Comparison of ENCODE assay signal across 8 cellular contexts in genomic region chr19:10604460-10604980, GRCh38. TPM values are rescaled to one million over a fixed set of nuclear protein-coding genes. Genes with fewer than 3 reads are reported as not detected.
DNase-seq lines count a peak whose midpoint lies in the region; ATAC-seq, FAIRE-seq and TF ChIP-seq lines count a peak whose summit lies in the region.

No MANE protein-coding gene starts in this region.

- H3K4me1 ChIP-seq in OCI-LY1 (ENCODE audit: insufficient read depth, low read length, severe bottlenecking) (peaks cover 19% of the 10 kb centered on the region), osteoblast (ENCODE audit: insufficient read depth, low read length) (peaks cover 12% of the 10 kb centered on the region)

- H3K27ac ChIP-seq in OCI-LY1 (ENCODE audit: low read depth, low read length, poor library complexity, severe bottlenecking): peak overlapping the region; percentile 98
- peak overlapping the region; percentile 50 for H3K27ac ChIP-seq in osteoblast (ENCODE audit: low read depth, low read length)

- no peak for ATAC-seq in HG03565 (IDR thresholded peaks at IDR 0.05; ENCODE audit: unreplicated experiment)

- H3F3A ChIP-seq in OCI-LY1 (ENCODE audit: insufficient read depth, low read length): no peaks in the 10 kb centered on the region

- H3K9me3 ChIP-seq in OCI-LY1 (ENCODE audit: low read length) (no peaks in the 10 kb centered on the region), osteoblast (ENCODE audit: low read depth, low read length) (no peaks in the 10 kb centered on the region)

- H3K36me3 ChIP-seq in OCI-LY1 (ENCODE audit: insufficient read depth, low read length) (no peaks in the 10 kb centered on the region), osteoblast (ENCODE audit: insufficient read depth, low read length) (no peaks in the 10 kb centered on the region)

- no peaks in the 10 kb centered on the region for H3K9me2 ChIP-seq in OCI-LY1 (ENCODE audit: low read depth, low read length)

- no peak for FAIRE-seq in frontal cortex (lab: Jason Lieb, UNC)

- H2AFZ ChIP-seq in OCI-LY1 (ENCODE audit: low read length) (no peak overlapping the region), osteoblast (ENCODE audit: low read length) (no peak overlapping the region)

- H4K20me1 ChIP-seq in OCI-LY1 (ENCODE audit: insufficient read depth, low read length) (no peaks in the 10 kb centered on the region), osteoblast (ENCODE audit: insufficient read depth, low read length) (no peaks in the 10 kb centered on the region)

- TF ChIP-seq POLR2A in GM18526 (IDR thresholded peaks at IDR 0.05; ENCODE audit: extremely low read depth, insufficient read length): peak; percentile 47

- no peaks in the 10 kb centered on the region; the same call in 1 of the 2 replicates for H3K27me3 ChIP-seq in OCI-LY1 (ENCODE audit: insufficient read depth, low read length)
- peaks cover 3% of the 10 kb centered on the region for H3K27me3 ChIP-seq in osteoblast (ENCODE audit: insufficient read depth, low read length)

- H3K4me2 ChIP-seq in OCI-LY1 (ENCODE audit: low read length) (peak overlapping the region; percentile 69), osteoblast (ENCODE audit: insufficient read depth, low read length) (no peak overlapping the region)

- peak overlapping the region; percentile 95 for H3K9ac ChIP-seq in OCI-LY1 (ENCODE audit: low read length)

- no peak for TF ChIP-seq CTCF in OCI-LY1 (IDR thresholded peaks at IDR 0.05; ENCODE audit: low read length)
- no peak for TF ChIP-seq CTCF in osteoblast (IDR thresholded peaks at IDR 0.05; ENCODE audit: extremely low read depth, low read depth, low read length)

- peak overlapping the region; percentile 83 for H3K4me3 ChIP-seq in OCI-LY1 (ENCODE audit: low read depth, low read length, poor library complexity, severe bottlenecking)
- H3K4me3 ChIP-seq in osteoblast (ENCODE audit: insufficient read depth, low read length): no peak overlapping the region

- H3K79me2 ChIP-seq in OCI-LY1 (ENCODE audit: insufficient read depth, low read length): peaks cover 33% of the 10 kb centered on the region
- peaks cover 30% of the 10 kb centered on the region for H3K79me2 ChIP-seq in osteoblast (ENCODE audit: insufficient read depth, low read length)

- DNase-seq in dermis microvascular lymphatic vessel endothelial cell (ENCODE audit: low read depth in 2 of 2): peak; percentile 34 to 51
- DNase-seq in osteoblast (ENCODE audit: insufficient read length, low spot score, missing footprints): no peak
- no peak for DNase-seq in frontal cortex (ENCODE audit: low spot score in 2 of 2)
- DNase-seq in NCI-H146 (lab: John Stamatoyannopoulos, UW): no peak
- DNase-seq in NCI-H524 treated with DMSO at 0.1 percent for 48 hours (lab: John Stamatoyannopoulos, UW): no peak

RNA-seq across cellular contexts. Expression of gene AP1M2, which starts 17.4 kb away (rescaled TPM):
- total RNA-seq in dermis microvascular lymphatic vessel endothelial cell: not detected in 2 replicates
- total RNA-seq in osteoblast: 0.29 and 0.72 TPM in 2 replicates
- total RNA-seq in frontal cortex: 0.41 TPM

RNA-seq across cellular contexts. Expression of gene SLC44A2, which starts 20.8 kb away (rescaled TPM):
- total RNA-seq in dermis microvascular lymphatic vessel endothelial cell (43.6 and 96.3 TPM in 2 replicates), osteoblast (43.0 and 49.9 TPM in 2 replicates), frontal cortex (18.8 TPM)

RNA-seq across cellular contexts. Expression of gene CDKN2D, which starts 35.7 kb away (rescaled TPM):
- total RNA-seq in dermis microvascular lymphatic vessel endothelial cell: 4.8 and 4.9 TPM in 2 replicates
- total RNA-seq in osteoblast: 4.0 and 5.3 TPM in 2 replicates
- 73.0 TPM for total RNA-seq in frontal cortex

RNA-seq across cellular contexts. Expression of gene KRI1, which starts 38.7 kb away (rescaled TPM):
- total RNA-seq in dermis microvascular lymphatic vessel endothelial cell (6.2 and 10.6 TPM in 2 replicates), osteoblast (5.4 and 5.9 TPM in 2 replicates), frontal cortex (2.0 TPM)

RNA-seq across cellular contexts. Expression of gene ILF3, which starts 49.6 kb away (rescaled TPM):
- total RNA-seq in dermis microvascular lymphatic vessel endothelial cell (94.7 and 98.0 TPM in 2 replicates), osteoblast (105 and 107 TPM in 2 replicates), frontal cortex (132 TPM)

Comparison
In these comparisons a context has a peak if more than half of its experiments do, and no peak if none do; other contexts are left out.
1. DNase-seq: peak in dermis microvascular lymphatic vessel endothelial cell (2 of 2); none in osteoblast (single experiment), frontal cortex (0 of 2), NCI-H146 (single experiment) and NCI-H524 treated with DMSO at 0.1 percent for 48 hours (single experiment).
2. RNA of gene CDKN2D, which starts 35.7 kb away (total RNA-seq): 73.0 TPM in frontal cortex (single experiment); 4.8 to 4.9 TPM in dermis microvascular lymphatic vessel endothelial cell and 4.0 to 5.3 TPM in osteoblast; every median in the first group is over 10 times any median in the second.